In the genomic region with DNA sequence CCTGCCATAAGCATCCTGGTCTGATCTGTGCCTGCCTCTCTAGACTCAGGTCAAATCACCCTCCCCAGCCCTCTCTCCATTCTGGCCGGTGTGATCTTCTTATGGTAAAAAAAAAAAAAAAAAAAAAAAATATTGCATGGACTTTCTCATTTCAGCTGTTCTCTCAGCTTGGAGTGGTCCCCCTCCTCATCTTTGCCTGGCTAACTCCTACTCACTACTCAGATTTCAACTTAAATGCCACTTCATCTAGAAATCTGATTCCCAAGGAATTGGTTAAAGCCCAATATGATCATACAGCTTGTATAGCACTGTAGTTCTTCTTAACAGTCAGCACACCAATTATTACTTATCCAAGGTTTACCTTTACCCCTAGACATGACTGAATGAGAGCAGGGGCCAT, we compare ENCODE assay signal across 13 cellular contexts.
DNase-seq lines count a peak whose midpoint lies in the region; ATAC-seq, FAIRE-seq and TF ChIP-seq lines count a peak whose summit lies in the region.
"Had no signal": no experiment of that assay in that cellular context is flagged by ENCODE, and none has a peak within 500 bp of the region (broad histone marks: within the 10 kb centered on the region; RNA-seq: fewer than 3 reads in every experiment).

No MANE protein-coding gene starts in this region.

- no peaks in the 10 kb centered on the region for H3K79me2 ChIP-seq in OCI-LY7 (ENCODE audit: insufficient read depth, low read depth, low read length)
- no peaks in the 10 kb centered on the region for H3K79me2 ChIP-seq in HepG2 (ENCODE audit: insufficient read depth, low read length)

- peak overlapping the region; percentile 73 for H3K27ac Mint-ChIP-seq in Calu3 (ENCODE audit: unreplicated experiment)
- peak overlapping the region; percentile 95 for H3K27ac Mint-ChIP-seq in osteocyte (ENCODE audit: unreplicated experiment)
- H3K27ac Mint-ChIP-seq: activated B cell treated with CpG ODN at 0.5 μM for 24 hours; activated naive CD8-positive, alpha-beta T cell treated with anti-CD3 and anti-CD28 coated beads, Interleukin-2, amount 10 ng/mL, durations not matched to agents 7 days and 5 days; memory B cell had no signal

- H2AFZ ChIP-seq in OCI-LY7 (ENCODE audit: low read length): no peak overlapping the region
- H2AFZ ChIP-seq in HepG2 (ENCODE audit: low read length): no peak overlapping the region

- H3K4me3 Mint-ChIP-seq in Calu3 (ENCODE audit: low read depth, unreplicated experiment) (no peak overlapping the region), osteocyte (ENCODE audit: unreplicated experiment) (peak overlapping the region; percentile 4)
- H3K4me3 Mint-ChIP-seq: activated B cell treated with CpG ODN at 0.5 μM for 24 hours; activated naive CD8-positive, alpha-beta T cell treated with anti-CD3 and anti-CD28 coated beads, Interleukin-2, amount 10 ng/mL, durations not matched to agents 7 days and 5 days; memory B cell had no signal

- ATAC-seq in HepG2: no peak
- no peak for ATAC-seq in GM21423 (IDR thresholded peaks at IDR 0.05; ENCODE audit: unreplicated experiment)

- H3K27ac ChIP-seq in cingulate gyrus (ENCODE audit: low read depth, low read length): peak overlapping the region; percentile 23
- no peak overlapping the region for H3K27ac ChIP-seq in OCI-LY7 (ENCODE audit: low read depth, low read length, poor library complexity, severe bottlenecking)
- H3K27ac ChIP-seq in HepG2 (ENCODE audit: extremely low read length, insufficient read depth, low read length): no peak overlapping the region

- POLR2A ChIA-PET in OCI-LY7 (lab: Charles Lee) (interaction anchor here (0.6 to 1.0 kb wide), 3 partner anchors 14 to 29 kb away, joined by 3 to 4 read pairs (median 4); no protein-coding TSS in a partner anchor), HepG2 (lab: Yijun Ruan, JAX) (no interaction called here)

- H4K20me1 ChIP-seq in OCI-LY7 (ENCODE audit: insufficient read depth, low read length) (no peaks in the 10 kb centered on the region), HepG2 (ENCODE audit: insufficient read depth, low read length) (no peaks in the 10 kb centered on the region)

- DNase-seq in Calu3 (no peak), NCI-H524 (lab: John Stamatoyannopoulos, UW) (peak; percentile 20 to 78), osteocyte (ENCODE audit: extremely low spot score, unreplicated experiment) (no peak), OCI-LY7 (ENCODE audit: low spot score) (no peak), HepG2 (ENCODE audit: low spot score) (no peak)
- no peak for DNase-seq in effector CD8-positive, alpha-beta T cell (lab: John Stamatoyannopoulos, UW)
- DNase-seq: activated B cell treated with CpG ODN at 0.5 μM for 24 hours; activated CD8-positive, alpha-beta memory T cell treated with anti-CD3 and anti-CD28 coated beads, Interleukin-2, amount 50 U/mL, for 4 hours; activated naive CD8-positive, alpha-beta T cell treated with anti-CD3 and anti-CD28 coated beads, Interleukin-2, amount 10 ng/mL, durations not matched to agents 7 days and 5 days; NCI-H1694 had no signal

- TF ChIP-seq POLR2A in HepG2 (IDR thresholded peaks at IDR 0.05; ENCODE audit: insufficient read depth in 1 of 2, low read depth in 2 of 2, low read length in 2 of 2): no peak

- intact Hi-C loops in Calu3 (cut with micrococcal nuclease; ENCODE audit: unreplicated experiment): loop anchor here (10.0 kb wide), 1 partner anchor 318 kb away; no protein-coding TSS in a partner anchor
- intact Hi-C loops in OCI-LY7 (cut with micrococcal nuclease; ENCODE audit: unreplicated experiment): loop anchor here (10.0 kb wide), 1 partner anchor 88 kb away; no protein-coding TSS in a partner anchor
- intact Hi-C loops in HepG2 (cut with micrococcal nuclease; ENCODE audit: unreplicated experiment): no loop called here

- H3K9me2 ChIP-seq in OCI-LY7 (ENCODE audit: insufficient read depth, low read length): no peaks in the 10 kb centered on the region

- no peak for TF ChIP-seq CTCF in Calu3 (IDR thresholded peaks at IDR 0.05; ENCODE audit: unreplicated experiment)
- TF ChIP-seq CTCF in osteocyte (IDR thresholded peaks at IDR 0.05): no peak
- TF ChIP-seq CTCF in OCI-LY7 (conservative IDR thresholded peaks at IDR 0.05; ENCODE audit: low read length): no peak
- TF ChIP-seq CTCF in HepG2 (CRISPR knock-in tag; IDR thresholded peaks at IDR 0.05): no peak

- H3K4me3 ChIP-seq in OCI-LY7 (ENCODE audit: low read depth, low read length, poor library complexity, severe bottlenecking) (no peak overlapping the region), HepG2 (replicated peaks in 1 of 3; ENCODE audit: insufficient read depth in 1 of 3, low read depth in 2 of 3, low read length in 3 of 3) (no peak overlapping the region)

- TF ChIP-seq RAD21 in HepG2 (CRISPR knock-in tag; IDR thresholded peaks at IDR 0.05): no peak

- H3K27me3 ChIP-seq in HepG2 (ENCODE audit: control insufficient read depth in 1 of 2, insufficient read depth in 2 of 2, low read length in 2 of 2): peaks cover 0 to 8% of the 10 kb centered on the region in 2 experiments; a peak in 2 of 5 replicates

- H3K36me3 ChIP-seq in OCI-LY7 (ENCODE audit: insufficient read depth, low read length): no peaks in the 10 kb centered on the region
- H3K36me3 ChIP-seq in HepG2 (replicated peaks in 1 of 2; ENCODE audit: control insufficient read depth in 1 of 2, insufficient read depth in 2 of 2, low read length in 2 of 2): no peaks in the 10 kb centered on the region

- CTCF ChIA-PET in Calu3 (lab: Charles Lee): interaction anchor here (0.6 to 2.2 kb wide), 25 partner anchors 9 to 978 kb away, joined by 3 to 24 read pairs (median 4); partner anchors contain the start of gene CARMIL1
- CTCF ChIA-PET in OCI-LY7 (lab: Charles Lee; ENCODE audit: unreplicated experiment): no interaction called here
- CTCF ChIA-PET in HepG2 (lab: Yijun Ruan, JAX; ENCODE audit: low intra/inter-chr PET ratio, low total read pairs): no interaction called here

- in situ Hi-C loops in HepG2 (cut with HindIII; ENCODE audit: extremely low pct_ligation_motif_present, low pct_unique_long_range_greater_than_20kb): no loop called here

- no peak overlapping the region for H3K9ac ChIP-seq in HepG2 (ENCODE audit: insufficient read depth, low read depth, low read length)

- H3K9me3 Mint-ChIP-seq in Calu3 (ENCODE audit: low read depth, unreplicated experiment) (peaks cover 3% of the 10 kb centered on the region), osteocyte (ENCODE audit: unreplicated experiment) (no peaks in the 10 kb centered on the region)
- H3K9me3 Mint-ChIP-seq: activated B cell treated with CpG ODN at 0.5 μM for 24 hours, memory B cell had no signal

- H3K4me1 ChIP-seq in OCI-LY7 (ENCODE audit: insufficient read depth, low read length, poor library complexity, severe bottlenecking) (no peaks in the 10 kb centered on the region), HepG2 (ENCODE audit: insufficient read depth, low read length) (peaks cover 9% of the 10 kb centered on the region)

- BruUV-seq in Calu3 (replicated peaks; lab: Mats Ljungman, UMichigan): no TSS peak
- no TSS peak for BruUV-seq in OCI-LY7 (replicated peaks; lab: Mats Ljungman, UMichigan)
- BruUV-seq in HepG2 (replicated peaks; lab: Mats Ljungman, UMichigan): no TSS peak

- WGBS in HepG2 (ENCODE audit: low lambda C conversion rate): 59% methylated on average over 1 of the region's 1 CpG

- FAIRE-seq in HepG2 (lab: Jason Lieb, UNC): no peak

- peaks cover 13% of the 10 kb centered on the region for H3K36me3 Mint-ChIP-seq in Calu3 (ENCODE audit: insufficient read depth, unreplicated experiment)
- H3K36me3 Mint-ChIP-seq in osteocyte (ENCODE audit: unreplicated experiment): no peaks in the 10 kb centered on the region
- H3K36me3 Mint-ChIP-seq: memory B cell had no signal

- no peaks in the 10 kb centered on the region for H3K9me3 ChIP-seq in OCI-LY7 (ENCODE audit: low read length)
- H3K9me3 ChIP-seq in HepG2 (ENCODE audit: low read length): no peaks in the 10 kb centered on the region

- TF ChIP-seq EP300 in HepG2 (IDR thresholded peaks at IDR 0.05; ENCODE audit: low read depth in 2 of 2, low read length in 2 of 2) (no peak), HepG2 (CRISPR knock-in tag; IDR thresholded peaks at IDR 0.05; ENCODE audit: borderline replicate concordance) (no peak)

- H3K4me1 Mint-ChIP-seq in Calu3 (ENCODE audit: low read depth, unreplicated experiment) (peaks cover 57% of the 10 kb centered on the region), osteocyte (ENCODE audit: unreplicated experiment) (peaks cover 82% of the 10 kb centered on the region)

- no peaks in the 10 kb centered on the region for H3K27me3 Mint-ChIP-seq in Calu3 (ENCODE audit: unreplicated experiment)
- H3K27me3 Mint-ChIP-seq in osteocyte (ENCODE audit: unreplicated experiment): no peaks in the 10 kb centered on the region
- H3K27me3 Mint-ChIP-seq: activated naive CD8-positive, alpha-beta T cell treated with anti-CD3 and anti-CD28 coated beads, Interleukin-2, amount 10 ng/mL, durations not matched to agents 7 days and 5 days had no signal

- H3K4me2 ChIP-seq in OCI-LY7 (ENCODE audit: low read length) (no peak overlapping the region), HepG2 (ENCODE audit: low read depth, low read length) (no peak overlapping the region)

TF ChIP-seq in HepG2, 621 proteins besides CTCF, POLR2A, EP300 and RAD21 (continues in another document):
- no peak for TF ChIP-seq BCL3 (CRISPR knock-in tag; IDR thresholded peaks at IDR 0.05)
- TF ChIP-seq, protein P1, sequence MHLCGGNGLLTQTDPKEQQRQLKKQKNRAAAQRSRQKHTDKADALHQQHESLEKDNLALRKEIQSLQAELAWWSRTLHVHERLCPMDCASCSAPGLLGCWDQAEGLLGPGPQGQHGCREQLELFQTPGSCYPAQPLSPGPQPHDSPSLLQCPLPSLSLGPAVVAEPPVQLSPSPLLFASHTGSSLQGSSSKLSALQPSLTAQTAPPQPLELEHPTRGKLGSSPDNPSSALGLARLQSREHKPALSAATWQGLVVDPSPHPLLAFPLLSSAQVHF (CRISPR knock-in tag; IDR thresholded peaks at IDR 0.05): no peak
- no peak for TF ChIP-seq ZNF768 (CRISPR knock-in tag; IDR thresholded peaks at IDR 0.05)
- no peak for TF ChIP-seq ZNF33A (CRISPR knock-in tag; IDR thresholded peaks at IDR 0.05; ENCODE audit: borderline replicate concordance)
- TF ChIP-seq ZNF672 (CRISPR knock-in tag; IDR thresholded peaks at IDR 0.05): no peak

Comparison
In these comparisons a context has a peak if more than half of its experiments do, and no peak if none do; other contexts are left out.
1. DNase-seq: peak in NCI-H524 (2 of 2); none in Calu3 (single experiment), osteocyte (single experiment), OCI-LY7 (single experiment), effector CD8-positive, alpha-beta T cell (single experiment) and HepG2 (single experiment).